8 cellular contexts compared by ENCODE assay signal in the genomic region with DNA sequence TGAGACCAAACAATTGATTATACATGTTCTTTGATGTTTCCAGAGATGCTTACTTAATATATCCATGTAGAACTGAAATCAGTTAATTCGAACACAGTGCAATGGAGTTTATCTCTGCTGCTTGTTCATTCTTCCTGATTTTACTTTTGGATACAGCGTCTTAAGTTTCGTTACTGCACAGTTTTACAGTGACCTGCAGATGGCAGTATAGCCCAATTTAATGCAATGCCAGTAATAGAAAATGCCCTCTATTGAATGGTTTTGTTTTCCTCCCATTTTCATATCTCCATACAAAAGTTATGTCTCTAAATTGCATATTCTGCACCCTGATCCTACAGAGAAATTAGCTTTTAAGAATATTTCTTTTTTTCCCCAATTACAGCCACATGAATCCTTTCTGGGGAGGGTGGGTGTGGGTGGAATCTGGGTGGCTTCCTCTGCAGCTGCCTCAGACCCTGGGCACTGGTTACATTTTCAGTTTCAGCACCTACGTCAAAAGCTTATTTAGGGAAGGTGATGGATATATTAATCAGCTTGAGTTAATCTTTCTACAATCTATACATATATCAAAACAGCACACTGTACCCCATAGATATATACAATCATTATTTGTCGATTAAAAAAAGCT.
A peak's percentile ranks its signal among the peaks of the same experiment; 100 is the strongest.
DNase-seq lines count a peak whose midpoint lies in the region; ATAC-seq and TF ChIP-seq lines count a peak whose summit lies in the region.

No MANE protein-coding gene starts in this region.

- TF ChIP-seq CTCF in choroid plexus epithelial cell (conservative IDR thresholded peaks at IDR 0.05; ENCODE audit: low read depth, low read length) = peak; percentile 70

- ATAC-seq in GM19463 (IDR thresholded peaks at IDR 0.05; ENCODE audit: unreplicated experiment) (peak; percentile 89), GM18502 (IDR thresholded peaks at IDR 0.05; ENCODE audit: poor library complexity, unreplicated experiment) (no peak)

- no peak overlapping the region for H3K4me3 ChIP-seq in choroid plexus epithelial cell (ENCODE audit: low read depth, low read length)

- DNase-seq in NCI-H2029 treated with DMSO at 0.1 percent for 48 hours (lab: John Stamatoyannopoulos, UW) = peak; percentile 70
- no peak for DNase-seq in NCI-H2029 (lab: John Stamatoyannopoulos, UW)
- DNase-seq in LHCN-M2 (ENCODE audit: low read depth) = peak; percentile 49
- peak; percentile 58 for DNase-seq in SW480 (ENCODE audit: low spot score)
- DNase-seq in choroid plexus epithelial cell (ENCODE audit: low read depth) = peak; percentile 73
- peak; percentile 78 for DNase-seq in medulla oblongata (ENCODE audit: extremely low spot score)
